ENCODE assay signal across 23 cellular contexts in genomic region chr12:26492406-26492805, GRCh38.
"Had no signal": no experiment of that assay in that cellular context is flagged by ENCODE, and none has a peak within 500 bp of the region (broad histone marks: within the 10 kb centered on the region; RNA-seq: fewer than 3 reads in every experiment).

No MANE protein-coding gene starts in this region.

- DNase-seq: heart left ventricle; hypothalamus; immature natural killer cell; islet precursor cell; left colon; left lung; lower lobe of right lung; mammary epithelial cell; mesenchymal stem cell; naive B cell; natural killer cell; ovary; retina; right cardiac atrium; stimulated activated CD4-positive, alpha-beta T cell treated with anti-CD3 and anti-CD28 coated beads, Interleukin-12 subunit alpha, Interleukin-12 subunit beta, amount 100 ng/mL, for 4 hours; stimulated activated CD4-positive, alpha-beta T cell treated with anti-CD3 and anti-CD28 coated beads, Interleukin-15, amount 100 ng/mL, for 24 hours; stimulated activated CD4-positive, alpha-beta T cell treated with anti-CD3 and anti-CD28 coated beads, Interleukin-4, amount 100 ng/mL, for 24 hours; stimulated activated naive CD4-positive, alpha-beta T cell; uterus had no signal

- H3K27ac Mint-ChIP-seq: immature natural killer cell; naive B cell; natural killer cell; progenitor cell of endocrine pancreas; stimulated activated effector memory CD8-positive, alpha-beta T cell treated with anti-CD3 and anti-CD28 coated beads, Interleukin-12 subunit alpha, Interleukin-12 subunit beta, amount 100 ng/mL, for 72 hours; stimulated activated naive CD8-positive, alpha-beta T cell treated with anti-CD3 and anti-CD28 coated beads, Interleukin-15, Interleukin-2, amounts not matched to agents 100 ng/mL and 50 ng/mL, for 24 hours; type B pancreatic cell had no signal

- H3K9me3 Mint-ChIP-seq: immature natural killer cell; naive B cell; natural killer cell; stimulated activated effector memory CD8-positive, alpha-beta T cell treated with anti-CD3 and anti-CD28 coated beads, Interleukin-12 subunit alpha, Interleukin-12 subunit beta, amount 100 ng/mL, for 72 hours; stimulated activated naive CD8-positive, alpha-beta T cell treated with anti-CD3 and anti-CD28 coated beads, Interleukin-15, Interleukin-2, amounts not matched to agents 100 ng/mL and 50 ng/mL, for 24 hours had no signal

- H3K27me3 Mint-ChIP-seq: naive B cell; progenitor cell of endocrine pancreas; stimulated activated naive CD8-positive, alpha-beta T cell treated with anti-CD3 and anti-CD28 coated beads, Interleukin-15, Interleukin-2, amounts not matched to agents 100 ng/mL and 50 ng/mL, for 24 hours; type B pancreatic cell had no signal

- H3K4me3 Mint-ChIP-seq: immature natural killer cell; naive B cell; natural killer cell; stimulated activated effector memory CD8-positive, alpha-beta T cell treated with anti-CD3 and anti-CD28 coated beads, Interleukin-12 subunit alpha, Interleukin-12 subunit beta, amount 100 ng/mL, for 72 hours; stimulated activated naive CD8-positive, alpha-beta T cell treated with anti-CD3 and anti-CD28 coated beads, Interleukin-15, Interleukin-2, amounts not matched to agents 100 ng/mL and 50 ng/mL, for 24 hours; type B pancreatic cell had no signal

- H3K36me3 Mint-ChIP-seq: natural killer cell had no signal
